In genomic region chr19:47256688-47257410, GRCh38 we compare ENCODE assay signal across 8 cellular contexts. TPM values are rescaled to one million over a fixed set of nuclear protein-coding genes. Genes with fewer than 3 reads are reported as not detected.
A peak's percentile ranks its signal among the peaks of the same experiment; 100 is the strongest.
DNase-seq lines count a peak whose midpoint lies in the region; ATAC-seq and TF ChIP-seq lines count a peak whose summit lies in the region.

No MANE protein-coding gene starts in this region.

- H3K27ac ChIP-seq in angular gyrus (ENCODE audit: low read depth, low read length) = peak overlapping the region; percentile 97
- H3K27ac ChIP-seq in prostate gland = peak overlapping the region; percentile 92 to 94

- no peaks in the 10 kb centered on the region for H3K27me3 ChIP-seq in prostate gland (replicated peaks; ENCODE audit: insufficient read depth)

- no peak for TF ChIP-seq CTCF in prostate gland (IDR thresholded peaks at IDR 0.05)

- no peaks in the 10 kb centered on the region for H3K4me1 ChIP-seq in prostate gland (replicated peaks)

- H3K4me3 ChIP-seq in prostate gland = peak overlapping the region; percentile 44 to 58

- no peak for TF ChIP-seq POLR2A in prostate gland (IDR thresholded peaks at IDR 0.05)

- H3K36me3 ChIP-seq in prostate gland = peaks cover 5 to 19% of the 10 kb centered on the region in 2 donors

- intact Hi-C loops in left ventricle myocardium superior (cut with micrococcal nuclease) = no loop called here
- intact Hi-C loops in prostate gland (cut with DNase I) = no loop called here

- H3K9me3 ChIP-seq in prostate gland = no peaks in the 10 kb centered on the region

- under 1% methylated on average over 36 of the region's 53 CpGs for WGBS in prostate gland

- DNase-seq in NCI-H187 (lab: John Stamatoyannopoulos, UW) = peak; percentile 99 to 100
- DNase-seq in T-helper 2 cell = peak; percentile 97 to 99 (median 98)
- DNase-seq in left ventricle myocardium superior = peak; percentile 100
- peak; percentile 100 for DNase-seq in prostate gland (ENCODE audit: low spot score)
- peak; percentile 100 for DNase-seq in ureter (ENCODE audit: low spot score)

- peak; percentile 71 for ATAC-seq in GM18498 (IDR thresholded peaks at IDR 0.05; ENCODE audit: unreplicated experiment)
- ATAC-seq in HG02943 (IDR thresholded peaks at IDR 0.05; ENCODE audit: low read depth, unreplicated experiment) = peak; percentile 76
- ATAC-seq in left ventricle myocardium superior = peak; percentile 84

RNA-seq across cellular contexts. Expression of gene CCDC9, which starts 0.5 kb away (rescaled TPM):
- total RNA-seq in left ventricle myocardium superior = 19.2 TPM
- 10 to 100 TPM; 27.9 to 48.7 TPM for total RNA-seq in prostate gland
- total RNA-seq in ureter = 37.2 TPM

RNA-seq across cellular contexts. Expression of gene INAFM1, which starts 17.8 kb away (rescaled TPM):
- total RNA-seq in left ventricle myocardium superior (12.7 TPM), prostate gland (10 to 100 TPM; 11.4 to 30.2 TPM), ureter (22.2 TPM)

RNA-seq across cellular contexts. Expression of gene BBC3, which starts 25.9 kb away (rescaled TPM):
- total RNA-seq in left ventricle myocardium superior (5.1 TPM), prostate gland (10 to 100 TPM; 11.1 to 12.8 TPM), ureter (9.9 TPM)

RNA-seq across cellular contexts. Expression of gene C5AR1, which starts 52.8 kb away (rescaled TPM):
- total RNA-seq in left ventricle myocardium superior (5.3 TPM), prostate gland (1 to 10 TPM; 1.6 to 4.6 TPM), ureter (5.1 TPM)

Comparison
In these comparisons a context has a peak if more than half of its experiments do, and no peak if none do; other contexts are left out.
1. Peak in every context shown above with its lines: DNase-seq, ATAC-seq, H3K4me3 ChIP-seq and H3K27ac ChIP-seq.